28 cellular contexts compared by ENCODE assay signal in the genomic region with DNA sequence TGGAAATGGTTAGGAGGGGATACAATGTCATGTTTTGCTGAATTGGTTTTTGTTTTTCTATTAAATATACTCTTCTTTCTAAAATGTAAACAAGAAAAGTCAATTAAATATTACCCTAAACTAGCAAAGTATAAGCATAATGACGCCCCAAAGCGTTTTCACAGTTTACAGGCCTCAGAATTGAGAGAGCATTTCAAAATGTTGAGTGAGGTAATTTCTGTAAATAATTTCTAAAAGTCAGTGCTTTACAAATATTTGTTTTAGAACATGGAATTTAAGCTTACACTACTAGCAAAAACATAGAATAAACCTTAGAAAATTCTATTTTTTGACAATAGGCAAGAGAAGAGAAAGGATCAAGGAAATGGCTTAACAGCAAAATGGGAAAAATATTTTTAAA.
"Had no signal": no experiment of that assay in that cellular context is flagged by ENCODE, and none has a peak within 500 bp of the region (broad histone marks: within the 10 kb centered on the region; RNA-seq: fewer than 3 reads in every experiment).

No MANE protein-coding gene starts in this region.

- H3K27ac ChIP-seq: colonic mucosa, coronary artery, dorsolateral prefrontal cortex, epithelial cell of prostate, esophagus muscularis mucosa, esophagus squamous epithelium, foreskin keratinocyte, gastrocnemius medialis, gastroesophageal sphincter, heart left ventricle, heart right ventricle had no signal

- DNase-seq: colonic mucosa; cortex of kidney; dermis blood vessel endothelial cell; dorsolateral prefrontal cortex; effector CD4-positive, alpha-beta T cell; effector CD8-positive, alpha-beta T cell; effector memory CD4-positive, alpha-beta T cell; effector memory CD8-positive, alpha-beta T cell; endodermal cell; erythroblast; esophagus squamous epithelium; foreskin fibroblast; foreskin keratinocyte; foreskin melanocyte; gastrocnemius medialis; glutamatergic neuron; head of caudate nucleus; heart left ventricle; heart right ventricle had no signal

- FAIRE-seq: colon, endometrium, endothelial cell of umbilical vein, frontal cortex had no signal

- H3K36me3 ChIP-seq: colonic mucosa, esophagus muscularis mucosa, esophagus squamous epithelium, gastrocnemius medialis, gastroesophageal sphincter, heart left ventricle, heart right ventricle had no signal

- H3K27me3 ChIP-seq: colonic mucosa, dorsolateral prefrontal cortex, esophagus muscularis mucosa, esophagus squamous epithelium, foreskin keratinocyte, gastrocnemius medialis, gastroesophageal sphincter, heart left ventricle, heart right ventricle had no signal

- H3K4me1 ChIP-seq: colonic mucosa, esophagus muscularis mucosa, esophagus squamous epithelium, foreskin keratinocyte, gastrocnemius medialis, gastroesophageal sphincter, heart left ventricle, heart right ventricle had no signal

- ATAC-seq: effector memory CD8-positive, alpha-beta T cell; esophagus mucosa; foreskin keratinocyte; gastrocnemius medialis; gastroesophageal sphincter; heart left ventricle; heart right ventricle had no signal

- H3K9me3 ChIP-seq: colonic mucosa, esophagus muscularis mucosa, esophagus squamous epithelium, gastrocnemius medialis, gastroesophageal sphincter had no signal

- H3K4me3 ChIP-seq: colonic mucosa, coronary artery, dorsolateral prefrontal cortex, esophagus muscularis mucosa, esophagus squamous epithelium, gastrocnemius medialis, gastroesophageal sphincter, heart left ventricle, heart right ventricle had no signal
